8 cellular contexts compared by ENCODE assay signal in the genomic region with DNA sequence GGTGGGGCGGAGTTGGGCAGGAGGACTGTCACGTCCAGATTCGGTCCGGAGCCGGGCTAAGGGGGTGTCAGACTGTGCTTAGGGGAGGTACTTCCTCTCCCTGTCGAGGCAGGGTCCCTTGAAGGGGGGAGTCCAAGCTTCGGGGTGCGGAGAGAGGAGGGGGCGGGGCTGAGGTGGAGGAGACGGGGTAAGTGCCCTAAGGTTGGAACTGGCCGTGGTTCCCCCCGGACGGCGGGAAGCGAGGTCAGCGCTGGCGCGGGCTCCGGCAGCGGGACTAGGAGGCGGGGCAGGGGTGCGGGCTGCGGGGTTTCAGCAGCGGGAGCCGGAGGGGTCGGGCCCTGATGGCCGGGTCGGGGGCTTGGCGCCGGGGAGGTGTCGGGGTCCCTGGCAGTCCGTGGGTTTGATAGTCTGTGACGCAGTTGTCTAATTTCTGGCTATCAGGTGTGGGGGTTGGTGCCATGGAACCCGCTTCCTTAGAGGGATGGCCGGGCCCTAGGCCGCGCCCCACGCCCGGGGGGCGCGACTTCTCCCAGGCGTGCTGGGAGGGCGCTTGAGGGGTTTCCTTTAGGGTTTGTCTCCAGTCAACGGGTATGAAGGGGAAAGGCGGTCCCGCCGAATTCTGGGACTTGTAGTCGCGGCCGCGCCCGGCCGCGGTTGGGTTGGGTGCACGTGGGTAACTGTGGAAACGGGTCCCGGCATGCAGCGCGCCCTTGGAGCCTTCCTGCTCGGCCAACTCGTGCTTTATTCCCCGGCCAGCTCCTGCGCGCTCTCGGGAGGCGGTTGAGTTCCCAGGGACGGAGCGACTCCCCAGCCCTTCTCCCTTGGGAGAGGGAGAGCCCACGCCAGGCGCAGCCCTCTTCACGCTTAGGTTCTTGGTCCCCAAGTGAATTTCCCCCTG. TPM values are rescaled to one million over a fixed set of nuclear protein-coding genes. Genes with fewer than 3 reads are reported as not detected.
A peak's percentile ranks its signal among the peaks of the same experiment; 100 is the strongest.
DNase-seq lines count a peak whose midpoint lies in the region; ATAC-seq and TF ChIP-seq lines count a peak whose summit lies in the region.

No MANE protein-coding gene starts in this region.

- H3K4me3 ChIP-seq in kidney epithelial cell (ENCODE audit: low read depth, low read length): peak overlapping the region; percentile 90

- ATAC-seq in GM19025 (IDR thresholded peaks at IDR 0.05; ENCODE audit: low read depth, unreplicated experiment) (peak; percentile 28), HG03280 (IDR thresholded peaks at IDR 0.05; ENCODE audit: unreplicated experiment) (peak; percentile 38)

- DNase-seq in AG09319 (ENCODE audit: extremely low read depth, low read depth) (peak; percentile 63), NCI-H345 (lab: John Stamatoyannopoulos, UW) (peak; percentile 78), cerebellum (ENCODE audit: low spot score) (peak; percentile 84), kidney epithelial cell (ENCODE audit: low read depth) (peak; percentile 79)
- peak; percentile 73 for DNase-seq in activated CD4-positive, CD25-positive, alpha-beta regulatory T cell treated with anti-CD3 and anti-CD28 coated beads, Interleukin-2, amount 50 U/mL, for 72 hours
- peak; percentile 90 for DNase-seq in stimulated activated CD4-positive, alpha-beta T cell treated with anti-CD3 and anti-CD28 coated beads, Interleukin-15, amount 100 ng/mL, for 24 hours

- no peaks in the 10 kb centered on the region for H3K36me3 ChIP-seq in kidney epithelial cell (ENCODE audit: control insufficient read depth, insufficient read depth, low read length)

- H3K27me3 ChIP-seq in kidney epithelial cell (ENCODE audit: control insufficient read depth, insufficient read depth, low read length): no peaks in the 10 kb centered on the region

- TF ChIP-seq CTCF in AG09319 (IDR thresholded peaks at IDR 0.05; ENCODE audit: low read depth, low read length): no peak
- no peak for TF ChIP-seq CTCF in kidney epithelial cell (IDR thresholded peaks at IDR 0.05; ENCODE audit: insufficient read depth, low read length, poor library complexity, severe bottlenecking)

RNA-seq across cellular contexts. Expression of gene DCUN1D4, which starts 1.5 kb away (rescaled TPM):
- total RNA-seq in cerebellum: 91.0 TPM
- total RNA-seq in kidney epithelial cell: 19.7 and 26.1 TPM in 2 replicates

Comparison
In these comparisons a context has a peak if more than half of its experiments do, and no peak if none do; other contexts are left out.
1. Peak in every context shown above with its lines: DNase-seq, ATAC-seq and H3K4me3 ChIP-seq.